Comparison of ENCODE assay signal across 10 cellular contexts in the genomic region with DNA sequence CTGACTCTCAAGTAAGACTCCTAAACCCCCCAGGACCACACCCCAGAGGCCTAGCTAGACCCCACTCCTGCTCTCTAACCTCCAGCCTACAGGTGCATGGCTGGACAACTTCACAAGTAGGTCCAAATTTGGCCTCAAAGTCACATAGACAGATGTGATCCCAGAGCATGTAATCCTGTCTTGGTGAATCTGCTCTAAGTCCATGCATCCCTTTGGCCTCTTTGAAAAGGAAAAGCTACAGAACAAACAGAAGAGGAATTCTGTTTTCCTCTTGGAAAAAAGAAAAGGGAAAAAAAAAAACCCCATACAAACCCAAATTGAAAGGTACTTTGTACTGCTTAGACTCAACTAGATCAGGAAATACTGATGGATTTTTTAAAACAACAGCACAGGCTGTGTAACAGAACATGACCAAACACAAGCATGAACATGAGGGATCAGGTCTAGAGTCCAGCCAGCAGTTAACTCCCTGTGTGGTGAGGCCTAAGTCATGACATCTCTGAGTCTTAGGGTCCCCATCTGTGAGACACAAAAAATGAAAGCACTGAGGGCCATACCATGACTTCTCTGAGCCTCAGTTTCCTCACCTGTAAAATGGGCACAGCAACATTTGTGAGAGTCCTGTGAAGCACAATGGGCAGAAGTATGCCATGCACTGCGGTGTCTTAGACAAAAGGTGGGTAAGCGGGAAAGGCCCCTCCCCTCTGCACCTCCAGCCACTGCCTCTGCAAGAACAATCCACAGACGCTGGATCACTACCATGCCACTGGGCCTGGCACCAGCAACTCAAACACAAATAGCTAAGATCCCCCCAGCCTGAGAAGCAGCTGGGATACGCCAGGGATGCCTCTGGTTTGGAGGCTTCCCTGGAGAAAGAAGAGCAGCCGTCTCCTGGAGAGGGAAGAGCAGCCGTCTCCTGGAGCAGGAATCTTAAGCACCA. TPM values are rescaled to one million over a fixed set of nuclear protein-coding genes. Genes with fewer than 3 reads are reported as not detected.
DNase-seq lines count a peak whose midpoint lies in the region; ATAC-seq lines count a peak whose summit lies in the region.
"Had no signal": no experiment of that assay in that cellular context is flagged by ENCODE, and none has a peak within 500 bp of the region (broad histone marks: within the 10 kb centered on the region; RNA-seq: fewer than 3 reads in every experiment).

No MANE protein-coding gene starts in this region.

- no peaks in the 10 kb centered on the region for H3K27me3 Mint-ChIP-seq in CD4-positive, CD25-positive, alpha-beta regulatory T cell

- no peaks in the 10 kb centered on the region for H3K9me3 ChIP-seq in CD4-positive, CD25-positive, alpha-beta regulatory T cell (ENCODE audit: control insufficient read depth in 2 of 2, low read length in 2 of 2)
- H3K9me3 ChIP-seq in adipocyte (ENCODE audit: control insufficient read depth, low read length), result no peaks in the 10 kb centered on the region

- no peak overlapping the region for H3K27ac ChIP-seq in CD4-positive, CD25-positive, alpha-beta regulatory T cell (ENCODE audit: insufficient read depth, low read length, poor library complexity, severe bottlenecking)

- no peak for DNase-seq in CD4-positive, CD25-positive, alpha-beta regulatory T cell
- DNase-seq in adipocyte (ENCODE audit: low read depth) (no peak), left colon (no peak), sciatic nerve (ENCODE audit: low spot score) (no peak), DMS 273 (lab: John Stamatoyannopoulos, UW; ENCODE audit: unreplicated experiment) (no peak), DMS153 treated with DMSO at 0.1 percent for 48 hours (lab: John Stamatoyannopoulos, UW; ENCODE audit: unreplicated experiment) (no peak), GM03348 (ENCODE audit: low spot score) (no peak)
- no peak for DNase-seq in activated T-cell treated with anti-CD3 and anti-CD28 coated beads, Interleukin-2, amount 50 U/mL, for 1 hour
- DNase-seq: COR-L47, NCI-H1105 treated with DMSO at 0.1 percent for 48 hours had no signal

- H3K9ac ChIP-seq in adipocyte (ENCODE audit: low read length), result peak overlapping the region; percentile 80

- H3K4me1 Mint-ChIP-seq in CD4-positive, CD25-positive, alpha-beta regulatory T cell, result peaks cover 7 to 75% (median 43%) of the 10 kb centered on the region in 4 donors

- H3K4me3 Mint-ChIP-seq in CD4-positive, CD25-positive, alpha-beta regulatory T cell, result no peak overlapping the region

- no peak for ATAC-seq in CD4-positive, CD25-positive, alpha-beta regulatory T cell (ENCODE audit: low read depth in 2 of 2)
- ATAC-seq in left colon, result peak; percentile 27
- ATAC-seq in sciatic nerve, result peak; percentile 3

- no peaks in the 10 kb centered on the region for H3K27me3 ChIP-seq in CD4-positive, CD25-positive, alpha-beta regulatory T cell (ENCODE audit: control insufficient read depth, insufficient read depth, low read length)
- no peaks in the 10 kb centered on the region for H3K27me3 ChIP-seq in adipocyte (replicated peaks; ENCODE audit: control insufficient read depth, insufficient read depth, low read length)

- intact Hi-C loops in left colon (cut with DNase I, micrococcal nuclease) (no loop called here), sciatic nerve (cut with DNase I) (loop anchor here (10.0 kb wide), 1 partner anchor 156 kb away; a partner anchor contains a TSS)

- peaks cover 17% of the 10 kb centered on the region for H3K4me1 ChIP-seq in CD4-positive, CD25-positive, alpha-beta regulatory T cell (ENCODE audit: control insufficient read depth, insufficient read depth, low read length, poor library complexity, severe bottlenecking)
- H3K4me1 ChIP-seq in adipocyte (ENCODE audit: control insufficient read depth, insufficient read depth, low read length), result peaks cover 45% of the 10 kb centered on the region

- peaks cover 0 to 1% (median 0%) of the 10 kb centered on the region in 7 donors for H3K9me3 Mint-ChIP-seq in CD4-positive, CD25-positive, alpha-beta regulatory T cell

- no peak overlapping the region for H3K4me3 ChIP-seq in CD4-positive, CD25-positive, alpha-beta regulatory T cell (ENCODE audit: low read depth, low read length)
- H3K4me3 ChIP-seq in adipocyte (ENCODE audit: low read length), result peak overlapping the region; percentile 65

- H3K27ac Mint-ChIP-seq in CD4-positive, CD25-positive, alpha-beta regulatory T cell, result peak overlapping the region; percentile 68 to 95 (median 81)

- peaks cover 10% of the 10 kb centered on the region for H3K36me3 Mint-ChIP-seq in CD4-positive, CD25-positive, alpha-beta regulatory T cell

- H3K36me3 ChIP-seq in CD4-positive, CD25-positive, alpha-beta regulatory T cell (ENCODE audit: control insufficient read depth, insufficient read depth, low read length), result peaks cover 6% of the 10 kb centered on the region
- peaks cover 4% of the 10 kb centered on the region for H3K36me3 ChIP-seq in adipocyte (ENCODE audit: control insufficient read depth, insufficient read depth, low read length, severe bottlenecking)

RNA-seq across cellular contexts. Expression of a gene that starts 9.9 kb away (rescaled TPM):
- 57.2 TPM for total RNA-seq in CD4-positive, CD25-positive, alpha-beta regulatory T cell
- 1 to 10 TPM; 2.2 to 4.5 (median 3.9) TPM for polyA plus RNA-seq in CD4-positive, CD25-positive, alpha-beta regulatory T cell
- total RNA-seq in left colon, result 10 to 100 TPM; 11.4 to 17.6 TPM
- 24.7 TPM for total RNA-seq in sciatic nerve

Comparison
In these comparisons a context has a peak if more than half of its experiments do, and no peak if none do; other contexts are left out.
1. ATAC-seq: peak in left colon (single experiment) and sciatic nerve (single experiment); none in CD4-positive, CD25-positive, alpha-beta regulatory T cell (0 of 2).